8 cellular contexts compared by ENCODE assay signal in genomic region chr3:184298759-184299487, GRCh38. TPM values are rescaled to one million over a fixed set of nuclear protein-coding genes. Genes with fewer than 3 reads are reported as not detected.
DNase-seq lines count a peak whose midpoint lies in the region; TF ChIP-seq lines count a peak whose summit lies in the region.

TSS of gene PSMD2 (plus strand) at chr3:184299241. CDS start at chr3:184299267, 26 bp downstream.

- H3K4me1 Mint-ChIP-seq in HFFc6 (ENCODE audit: low read depth) = peaks cover 40% of the 10 kb centered on the region

- H3K36me3 ChIP-seq in neuron (ENCODE audit: insufficient read depth, low read length) = peaks cover 36% of the 10 kb centered on the region

- peaks cover 7% of the 10 kb centered on the region for H3K27me3 Mint-ChIP-seq in HFFc6 (ENCODE audit: insufficient read depth)

- H3K9me3 ChIP-seq in neuron (ENCODE audit: low read length) = no peaks in the 10 kb centered on the region

- H3K27me3 ChIP-seq in neuron (ENCODE audit: insufficient read depth, low read length) = peaks cover 7% of the 10 kb centered on the region

- peaks cover 28% of the 10 kb centered on the region for H3K36me3 Mint-ChIP-seq in HFFc6 (ENCODE audit: low read depth)

- no peaks in the 10 kb centered on the region for H3K9me3 Mint-ChIP-seq in HFFc6

- peak within 1 kb of the TSS; percentile 93 for H3K4me3 ChIP-seq in neuron (ENCODE audit: low read length)

- peak within 1 kb of the TSS; percentile 93 for H3K4me3 Mint-ChIP-seq in HFFc6

- H2AFZ ChIP-seq in neuron (ENCODE audit: low read depth, low read length) = peak within 1 kb of the TSS; percentile 99

- DNase-seq in GM04504 (ENCODE audit: low read depth) (peak; percentile 93), HFFc6 (peak; percentile 94), NAMALWA (ENCODE audit: low spot score) (peak; percentile 98), SK-MEL-5 (ENCODE audit: low read depth, low spot score) (peak; percentile 96), foreskin melanocyte (peak; percentile 84), stromal cell of bone marrow (ENCODE audit: low read depth) (peak; percentile 94)
- DNase-seq in activated naive CD4-positive, alpha-beta T cell treated with Interleukin-2 at 50 U/mL for 16 hours = peak; percentile 98

- in situ Hi-C loops in SK-MEL-5 (cut with HindIII; ENCODE audit: low pct_unique_long_range_greater_than_20kb, low sequenced_read_pairs) = no loop called here

- peaks cover 12% of the 10 kb centered on the region for H3K4me1 ChIP-seq in neuron (ENCODE audit: insufficient read depth, low read length)

- TF ChIP-seq CTCF in HFFc6 (IDR thresholded peaks at IDR 0.05) = no peak

- H3K27ac Mint-ChIP-seq in HFFc6 = peak within 1 kb of the TSS; percentile 83

RNA-seq across cellular contexts. Expression of gene PSMD2, which starts in this region (rescaled TPM):
- 100 to 1,000 TPM; 620 to 777 (median 730) TPM for total RNA-seq in HFFc6 (2021; fragmentation: NEBNext Ultra II Directional; extraction: Animal tissue kit (Norgen Biotek cat#: 25700))
- total RNA-seq in SK-MEL-5 (2014; rRNA removed; shearing (Covaris generic)) = 423 and 430 TPM in 2 replicates
- polyA plus RNA-seq in SK-MEL-5 (2015; cell fraction: cytosol; rRNA removed) = 389 and 420 TPM in 2 replicates
- polyA plus RNA-seq in SK-MEL-5 (2015; cell fraction: nucleus; rRNA removed) = 339 and 360 TPM in 2 replicates

Comparison
In these comparisons a context has a peak if more than half of its experiments do, and no peak if none do; other contexts are left out.
1. Peak in every context shown above with its lines: DNase-seq and H3K4me3 ChIP-seq.